In genomic region chr14:72962829-72963312, GRCh38 we compare ENCODE assay signal across 9 cellular contexts.
A peak's percentile ranks its signal among the peaks of the same experiment; 100 is the strongest.
DNase-seq lines count a peak whose midpoint lies in the region; ATAC-seq and TF ChIP-seq lines count a peak whose summit lies in the region.
"Had no signal": no experiment of that assay in that cellular context is flagged by ENCODE, and none has a peak within 500 bp of the region (broad histone marks: within the 10 kb centered on the region; RNA-seq: fewer than 3 reads in every experiment).

No MANE protein-coding gene starts in this region.

- TF ChIP-seq CTCF in astrocyte of the spinal cord (IDR thresholded peaks at IDR 0.05; ENCODE audit: low read depth, low read length) = no peak

- H3K4me3 Mint-ChIP-seq in stimulated activated memory B cell treated with anti-CD40 and anti-IgM and Interleukin-4, amounts not matched to agents 10 μg/mL and 1 μg/mL and 100 μg/mL, for 72 hours = no peak overlapping the region

- H3K27ac Mint-ChIP-seq in stimulated activated memory B cell treated with anti-CD40 and anti-IgM and Interleukin-4, amounts not matched to agents 10 μg/mL and 1 μg/mL and 100 μg/mL, for 72 hours = no peak overlapping the region

- H3K4me1 Mint-ChIP-seq in stimulated activated memory B cell treated with anti-CD40 and anti-IgM and Interleukin-4, amounts not matched to agents 10 μg/mL and 1 μg/mL and 100 μg/mL, for 72 hours = no peaks in the 10 kb centered on the region

- in situ Hi-C loops in astrocyte of the spinal cord (cut with HindIII; ENCODE audit: low sequenced_read_pairs) = no loop called here

- H3K36me3 Mint-ChIP-seq in stimulated activated memory B cell treated with anti-CD40 and anti-IgM and Interleukin-4, amounts not matched to agents 10 μg/mL and 1 μg/mL and 100 μg/mL, for 72 hours = peaks cover 55% of the 10 kb centered on the region

- no peak overlapping the region for H3K4me3 ChIP-seq in astrocyte of the spinal cord (ENCODE audit: low read depth, low read length)

- DNase-seq in DMS153 (lab: John Stamatoyannopoulos, UW) = peak; percentile 77
- DNase-seq in DMS153 treated with DMSO at 0.1 percent for 48 hours (lab: John Stamatoyannopoulos, UW; ENCODE audit: unreplicated experiment) = no peak
- DNase-seq in NCI-H146 treated with DMSO at 0.1 percent for 48 hours (lab: John Stamatoyannopoulos, UW; ENCODE audit: unreplicated experiment) = peak; percentile 19
- peak; percentile 80 for DNase-seq in astrocyte of the spinal cord (ENCODE audit: low read depth, low spot score)
- peak; percentile 82 for DNase-seq in non-pigmented ciliary epithelial cell (ENCODE audit: low read depth)
- DNase-seq in germinal center (ENCODE audit: low spot score) = no peak
- no peak for DNase-seq in central memory CD4-positive, alpha-beta T cell
- DNase-seq: stimulated activated CD4-positive, alpha-beta T cell treated with anti-CD3 and anti-CD28 coated beads, Interleukin-4, amount 100 ng/mL, for 1 hour had no signal

- no peaks in the 10 kb centered on the region for H3K27me3 Mint-ChIP-seq in stimulated activated memory B cell treated with anti-CD40 and anti-IgM and Interleukin-4, amounts not matched to agents 10 μg/mL and 1 μg/mL and 100 μg/mL, for 72 hours

- ATAC-seq in stimulated activated memory B cell treated with anti-CD40 and anti-IgM and Interleukin-4, amounts not matched to agents 10 μg/mL and 1 μg/mL and 100 μg/mL, for 72 hours = no peak

- H3K9me3 Mint-ChIP-seq in stimulated activated memory B cell treated with anti-CD40 and anti-IgM and Interleukin-4, amounts not matched to agents 10 μg/mL and 1 μg/mL and 100 μg/mL, for 72 hours = no peaks in the 10 kb centered on the region

Comparison
In these comparisons a context has a peak if more than half of its experiments do, and no peak if none do; other contexts are left out.
1. DNase-seq: peak in DMS153 (single experiment), NCI-H146 treated with DMSO at 0.1 percent for 48 hours (single experiment), astrocyte of the spinal cord (single experiment) and non-pigmented ciliary epithelial cell (single experiment); none in DMS153 treated with DMSO at 0.1 percent for 48 hours (single experiment), germinal center (single experiment) and central memory CD4-positive, alpha-beta T cell (single experiment).